In the genomic region with DNA sequence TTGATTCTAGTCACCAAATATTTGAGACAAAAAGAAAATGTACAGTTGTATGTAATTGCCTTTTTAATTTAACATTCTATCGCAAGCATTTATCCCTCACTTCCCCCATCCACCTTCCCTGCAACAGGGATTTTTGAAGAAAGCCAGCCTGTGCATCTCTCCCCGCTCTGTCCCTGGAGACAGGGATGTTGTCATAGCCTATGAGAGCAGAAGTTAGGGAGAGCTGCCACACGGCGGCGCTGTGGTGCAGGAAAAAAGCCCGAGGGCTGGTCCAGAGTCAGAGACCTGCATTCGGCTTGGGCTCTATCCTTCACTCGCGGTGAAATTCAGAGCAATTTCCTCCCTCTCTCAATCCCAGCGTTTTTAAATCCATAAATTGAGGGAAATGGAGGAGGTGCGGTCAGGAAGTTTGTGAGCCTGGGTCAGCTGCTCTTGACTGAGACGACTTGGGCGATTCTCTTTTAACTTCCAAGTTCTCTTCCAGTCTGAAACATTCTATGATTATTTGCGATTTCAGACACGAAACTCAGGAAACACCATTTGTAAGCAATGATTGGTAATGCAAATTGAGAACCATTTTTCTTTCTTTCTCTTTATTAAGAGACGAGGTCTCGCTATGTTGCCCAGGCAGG, we compare ENCODE assay signal across 8 cellular contexts. TPM values are rescaled to one million over a fixed set of nuclear protein-coding genes. Genes with fewer than 3 reads are reported as not detected.
DNase-seq lines count a peak whose midpoint lies in the region; ATAC-seq and TF ChIP-seq lines count a peak whose summit lies in the region.

No MANE protein-coding gene starts in this region.

- no peaks in the 10 kb centered on the region for H3K36me3 Mint-ChIP-seq in activated T-helper 2 cell treated with anti-CD3 and anti-CD28 coated beads, Interferon-gamma antibody, Interleukin-2, Interleukin-4, amounts not matched to agents 10 μg/mL and 5 μg/mL and 100 μg/mL, durations not matched to agents 14 hours and 24 hours and 36 hours (ENCODE audit: low read depth)

- H3K4me1 ChIP-seq in neutrophil (ENCODE audit: control insufficient read depth in 1 of 2, insufficient read depth in 1 of 2, low read depth in 1 of 2, low read length in 1 of 2) (peaks cover 4 to 8% of the 10 kb centered on the region in 2 experiments), suprapubic skin (peaks cover 17% of the 10 kb centered on the region)

- H3K4me3 ChIP-seq in neutrophil (ENCODE audit: low read depth in 1 of 2, low read length in 1 of 2) (no peak overlapping the region), suprapubic skin (no peak overlapping the region)

- no peaks in the 10 kb centered on the region for H3K9me3 Mint-ChIP-seq in activated T-helper 2 cell treated with anti-CD3 and anti-CD28 coated beads, Interferon-gamma antibody, Interleukin-2, Interleukin-4, amounts not matched to agents 10 μg/mL and 5 μg/mL and 100 μg/mL, durations not matched to agents 14 hours and 24 hours and 36 hours

- H3K27ac ChIP-seq in neutrophil (no peak overlapping the region), suprapubic skin (no peak overlapping the region)

- WGBS in suprapubic skin: 25% methylated on average over 17 of the region's 17 CpGs

- no peaks in the 10 kb centered on the region for H3K27me3 ChIP-seq in neutrophil
- no peaks in the 10 kb centered on the region for H3K27me3 ChIP-seq in suprapubic skin

- no peak for TF ChIP-seq POLR2A in suprapubic skin (IDR thresholded peaks at IDR 0.05)

- H3K27me3 Mint-ChIP-seq in activated T-helper 2 cell treated with anti-CD3 and anti-CD28 coated beads, Interferon-gamma antibody, Interleukin-2, Interleukin-4, amounts not matched to agents 10 μg/mL and 5 μg/mL and 100 μg/mL, durations not matched to agents 14 hours and 24 hours and 36 hours (ENCODE audit: low read depth): no peaks in the 10 kb centered on the region

- intact Hi-C loops in activated T-helper 2 cell treated with anti-CD3 and anti-CD28 coated beads, Interferon-gamma antibody, Interleukin-2, Interleukin-4, amounts not matched to agents 10 μg/mL and 5 μg/mL and 100 μg/mL, durations not matched to agents 14 hours and 24 hours and 36 hours (cut with micrococcal nuclease): loop anchor here (1.0 to 5.0 kb wide), 3 partner anchors 80 to 170 kb away; no protein-coding TSS in a partner anchor

- ATAC-seq in GM21717 (IDR thresholded peaks at IDR 0.05; ENCODE audit: unreplicated experiment): peak; percentile 88

- TF ChIP-seq CTCF in LNCAP (IDR thresholded peaks at IDR 0.05): peak; percentile 87
- TF ChIP-seq CTCF in neutrophil (IDR thresholded peaks at IDR 0.05): peak; percentile 92
- peak; percentile 76 to 99 for TF ChIP-seq CTCF in suprapubic skin (IDR thresholded peaks at IDR 0.05)

- peak; percentile 14 for DNase-seq in DMS79 treated with DMSO at 0.1 percent for 48 hours (lab: John Stamatoyannopoulos, UW)
- peak; percentile 72 for DNase-seq in RPMI8226
- DNase-seq in activated T-helper 2 cell treated with anti-CD3 and anti-CD28 coated beads, Interferon-gamma antibody, Interleukin-2, Interleukin-4, amounts not matched to agents 10 μg/mL and 5 μg/mL and 100 μg/mL, durations not matched to agents 14 hours and 24 hours and 36 hours (ENCODE audit: low spot score): peak; percentile 77
- DNase-seq in fibroblast of the conjunctiva (ENCODE audit: low read depth): peak; percentile 56
- peak; percentile 92 to 93 for DNase-seq in suprapubic skin (ENCODE audit: low spot score in 2 of 2)

- peaks cover 9% of the 10 kb centered on the region for H3K4me1 Mint-ChIP-seq in activated T-helper 2 cell treated with anti-CD3 and anti-CD28 coated beads, Interferon-gamma antibody, Interleukin-2, Interleukin-4, amounts not matched to agents 10 μg/mL and 5 μg/mL and 100 μg/mL, durations not matched to agents 14 hours and 24 hours and 36 hours (ENCODE audit: low read depth)

- H3K36me3 ChIP-seq in neutrophil: no peaks in the 10 kb centered on the region
- H3K36me3 ChIP-seq in suprapubic skin: no peaks in the 10 kb centered on the region

- H3K9me3 ChIP-seq in neutrophil (no peaks in the 10 kb centered on the region), suprapubic skin (no peaks in the 10 kb centered on the region)

- no peak for TF ChIP-seq EP300 in suprapubic skin (IDR thresholded peaks at IDR 0.05)

- no peak overlapping the region for H3K4me3 Mint-ChIP-seq in activated T-helper 2 cell treated with anti-CD3 and anti-CD28 coated beads, Interferon-gamma antibody, Interleukin-2, Interleukin-4, amounts not matched to agents 10 μg/mL and 5 μg/mL and 100 μg/mL, durations not matched to agents 14 hours and 24 hours and 36 hours (ENCODE audit: low read depth)

- H3K27ac Mint-ChIP-seq in activated T-helper 2 cell treated with anti-CD3 and anti-CD28 coated beads, Interferon-gamma antibody, Interleukin-2, Interleukin-4, amounts not matched to agents 10 μg/mL and 5 μg/mL and 100 μg/mL, durations not matched to agents 14 hours and 24 hours and 36 hours: no peak overlapping the region

RNA-seq across cellular contexts. Expression of gene HKDC1, which starts 17.5 kb away (rescaled TPM):
- total RNA-seq in activated T-helper 2 cell treated with anti-CD3 and anti-CD28 coated beads, Interferon-gamma antibody, Interleukin-2, Interleukin-4, amounts not matched to agents 10 μg/mL and 5 μg/mL and 100 μg/mL, durations not matched to agents 14 hours and 24 hours and 36 hours: 0.09 and 0.11 TPM in 2 replicates
- total RNA-seq in suprapubic skin: under 1 TPM in 2 of 4 donors, not detected in 2; 0.13 to 0.15 TPM

RNA-seq across cellular contexts. Expression of gene HK1, which starts 40.7 kb away (rescaled TPM):
- 197 TPM in 2 replicates for total RNA-seq in activated T-helper 2 cell treated with anti-CD3 and anti-CD28 coated beads, Interferon-gamma antibody, Interleukin-2, Interleukin-4, amounts not matched to agents 10 μg/mL and 5 μg/mL and 100 μg/mL, durations not matched to agents 14 hours and 24 hours and 36 hours
- total RNA-seq in suprapubic skin: 100 to 1,000 TPM; 119 to 142 (median 141) TPM

RNA-seq across cellular contexts. Expression of gene SUPV3L1, which starts 57.6 kb away (rescaled TPM):
- total RNA-seq in activated T-helper 2 cell treated with anti-CD3 and anti-CD28 coated beads, Interferon-gamma antibody, Interleukin-2, Interleukin-4, amounts not matched to agents 10 μg/mL and 5 μg/mL and 100 μg/mL, durations not matched to agents 14 hours and 24 hours and 36 hours: 52.8 and 53.1 TPM in 2 replicates
- total RNA-seq in suprapubic skin: 10 to 100 TPM; 27.9 to 53.1 (median 30.5) TPM

Comparison
In these comparisons a context has a peak if more than half of its experiments do, and no peak if none do; other contexts are left out.
1. DNase-seq: peak in every context shown above with its lines; median percentile 92 in suprapubic skin; 77 in activated T-helper 2 cell treated with anti-CD3 and anti-CD28 coated beads, Interferon-gamma antibody, Interleukin-2, Interleukin-4, amounts not matched to agents 10 μg/mL and 5 μg/mL and 100 μg/mL, durations not matched to agents 14 hours and 24 hours and 36 hours; 72 in RPMI8226; 56 in fibroblast of the conjunctiva; 14 in DMS79 treated with DMSO at 0.1 percent for 48 hours.